In genomic region chr11:76151561-76152085, GRCh38 we compare ENCODE assay signal across 1 cellular context.
TF ChIP-seq lines count a peak whose summit lies in the region.

No MANE protein-coding gene starts in this region.

TF ChIP-seq in SK-N-SH treated with all-trans-retinoic acid at 6 μM for 48 hours, 23 proteins besides CTCF, POLR2A, EP300 and RAD21 (continued from another document):
- no peak for TF ChIP-seq PATZ1 (CRISPR knock-in tag; IDR thresholded peaks at IDR 0.05; ENCODE audit: borderline replicate concordance)
